In the genomic region with DNA sequence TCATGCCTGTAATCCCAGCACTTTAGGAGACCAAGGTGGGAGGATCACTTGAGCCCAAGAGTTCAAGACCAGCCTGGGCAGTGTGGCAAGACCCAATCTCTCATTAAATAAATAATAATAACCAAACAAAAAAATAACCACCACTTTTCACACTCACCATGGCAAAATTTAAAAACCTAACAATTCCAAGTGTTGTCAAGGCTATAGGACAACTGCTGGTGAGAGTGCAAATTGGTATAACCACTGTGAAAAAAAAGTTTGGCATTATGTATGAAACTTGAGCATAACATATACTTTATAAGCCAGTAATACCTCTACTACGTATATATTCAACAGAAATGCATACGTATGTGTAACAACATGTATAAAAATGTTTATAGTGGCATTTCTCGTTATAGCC, we compare ENCODE assay signal across 19 cellular contexts. TPM values are rescaled to one million over a fixed set of nuclear protein-coding genes. Genes with fewer than 3 reads are reported as not detected.
DNase-seq lines count a peak whose midpoint lies in the region; ATAC-seq, FAIRE-seq and TF ChIP-seq lines count a peak whose summit lies in the region.
"Had no signal": no experiment of that assay in that cellular context is flagged by ENCODE, and none has a peak within 500 bp of the region (broad histone marks: within the 10 kb centered on the region; RNA-seq: fewer than 3 reads in every experiment).

No MANE protein-coding gene starts in this region.

- no peaks in the 10 kb centered on the region for H3K27me3 Mint-ChIP-seq in activated naive CD8-positive, alpha-beta T cell treated with anti-CD3 and anti-CD28 coated beads for 36 hours
- no peaks in the 10 kb centered on the region for H3K27me3 Mint-ChIP-seq in activated naive CD8-positive, alpha-beta T cell treated with anti-CD3 and anti-CD28 coated beads, Interleukin-2, amount 50 U/mL, for 24 hours
- no peaks in the 10 kb centered on the region for H3K27me3 Mint-ChIP-seq in CD4-positive, alpha-beta T cell

- peak overlapping the region; percentile 55 for H3K27ac Mint-ChIP-seq in activated naive CD8-positive, alpha-beta T cell treated with anti-CD3 and anti-CD28 coated beads for 36 hours
- H3K27ac Mint-ChIP-seq in activated naive CD8-positive, alpha-beta T cell treated with anti-CD3 and anti-CD28 coated beads, Interleukin-2, amount 50 U/mL, for 24 hours: no peak overlapping the region
- peak overlapping the region; percentile 43 for H3K27ac Mint-ChIP-seq in CD4-positive, alpha-beta T cell
- H3K27ac Mint-ChIP-seq: HFFc6 had no signal

- H3K79me2 ChIP-seq in K562 (ENCODE audit: control insufficient read depth, insufficient read depth, low read length): peaks cover 38% of the 10 kb centered on the region

- H3K27ac ChIP-seq in CD4-positive, alpha-beta T cell (ENCODE audit: low read depth, low read length): no peak overlapping the region
- H3K27ac ChIP-seq in K562 (ENCODE audit: extremely low read depth, low read depth, low read length) (no peak overlapping the region), tibial nerve (no peak overlapping the region)

- H3K4me3 Mint-ChIP-seq in activated naive CD8-positive, alpha-beta T cell treated with anti-CD3 and anti-CD28 coated beads for 36 hours: no peak overlapping the region
- no peak overlapping the region for H3K4me3 Mint-ChIP-seq in activated naive CD8-positive, alpha-beta T cell treated with anti-CD3 and anti-CD28 coated beads, Interleukin-2, amount 50 U/mL, for 24 hours
- no peak overlapping the region for H3K4me3 Mint-ChIP-seq in CD4-positive, alpha-beta T cell
- H3K4me3 Mint-ChIP-seq: CD8-positive, alpha-beta memory T cell; HFFc6 had no signal

- H3K36me3 Mint-ChIP-seq in activated naive CD8-positive, alpha-beta T cell treated with anti-CD3 and anti-CD28 coated beads for 36 hours: peaks cover 58% of the 10 kb centered on the region
- peaks cover 51% of the 10 kb centered on the region for H3K36me3 Mint-ChIP-seq in activated naive CD8-positive, alpha-beta T cell treated with anti-CD3 and anti-CD28 coated beads, Interleukin-2, amount 50 U/mL, for 24 hours (ENCODE audit: low read depth)
- H3K36me3 Mint-ChIP-seq in CD4-positive, alpha-beta T cell (ENCODE audit: low read depth): peaks cover 48% of the 10 kb centered on the region

- H3K4me3 ChIP-seq in K562: no peak overlapping the region
- no peak overlapping the region for H3K4me3 ChIP-seq in lower leg skin (ENCODE audit: low read depth, poor library complexity, severe bottlenecking)
- no peak overlapping the region for H3K4me3 ChIP-seq in tibial nerve
- H3K4me3 ChIP-seq: HAP-1 had no signal

- no peaks in the 10 kb centered on the region for H3K9me3 ChIP-seq in CD4-positive, alpha-beta T cell (ENCODE audit: control insufficient read depth, low read length)
- no peaks in the 10 kb centered on the region for H3K9me3 ChIP-seq in K562 (replicated peaks; ENCODE audit: control insufficient read depth, insufficient read depth, low read depth, low read length)
- no peaks in the 10 kb centered on the region for H3K9me3 ChIP-seq in tibial nerve
- H3K9me3 ChIP-seq: HAP-1 had no signal

- TF ChIP-seq RAD21 in K562 (CRISPR knock-in tag; conservative IDR thresholded peaks at IDR 0.05 in 1 of 2, IDR thresholded peaks at IDR 0.05 in 1 of 2): no peak

- H3K4me1 Mint-ChIP-seq in activated naive CD8-positive, alpha-beta T cell treated with anti-CD3 and anti-CD28 coated beads for 36 hours: peaks cover 27% of the 10 kb centered on the region
- peaks cover 32% of the 10 kb centered on the region for H3K4me1 Mint-ChIP-seq in activated naive CD8-positive, alpha-beta T cell treated with anti-CD3 and anti-CD28 coated beads, Interleukin-2, amount 50 U/mL, for 24 hours
- peaks cover 43% of the 10 kb centered on the region for H3K4me1 Mint-ChIP-seq in CD4-positive, alpha-beta T cell (ENCODE audit: low read depth)

- POLR2A ChIA-PET in CD4-positive, alpha-beta T cell (lab: Charles Lee): interaction anchor here (2.4 kb wide), 1 partner anchor 10 kb away, joined by 8 read pairs; a partner anchor contains a TSS
- POLR2A ChIA-PET in K562 (lab: Yijun Ruan, JAX): no interaction called here

- H3K4me1 ChIP-seq in K562 (replicated peaks in 1 of 2; ENCODE audit: control insufficient read depth in 2 of 2, insufficient read depth in 2 of 2, low read length in 2 of 2) (peaks cover 12 to 15% of the 10 kb centered on the region in 2 experiments; a peak in 4 of 5 replicates), tibial nerve (peaks cover 0 to 27% (median 11%) of the 10 kb centered on the region in 4 donors)

- TF ChIP-seq POLR2A in K562 (conservative IDR thresholded peaks at IDR 0.05): no peak
- no peak for TF ChIP-seq POLR2A in lower leg skin (IDR thresholded peaks at IDR 0.05)
- no peak for TF ChIP-seq POLR2A in tibial nerve (IDR thresholded peaks at IDR 0.05)

- no peak overlapping the region for H3K9ac ChIP-seq in K562 (ENCODE audit: insufficient read depth in 1 of 2, low read depth in 2 of 2, low read length in 2 of 2)

- FAIRE-seq in K562 (lab: Jason Lieb, UNC): no peak
- FAIRE-seq: D721Med, GM12892, H54 had no signal

- in situ Hi-C loops in K562 (cut with MboI): no loop called here

- TF ChIP-seq EP300 in K562 (IDR thresholded peaks at IDR 0.05; ENCODE audit: low read length) (no peak), tibial nerve (IDR thresholded peaks at IDR 0.05) (no peak)

- intact Hi-C loops in CD4-positive, alpha-beta T cell (cut with DNase I, micrococcal nuclease): no loop called here
- intact Hi-C loops in K562 (cut with micrococcal nuclease): no loop called here
- intact Hi-C loops in lower leg skin (cut with DNase I; ENCODE audit: low total_unique reads): no loop called here

- no peak for ATAC-seq in activated naive CD8-positive, alpha-beta T cell treated with anti-CD3 and anti-CD28 coated beads, Interleukin-2, amount 50 U/mL, for 24 hours
- no peak for ATAC-seq in CD4-positive, alpha-beta T cell (ENCODE audit: poor library complexity)
- ATAC-seq in K562: no peak

- no TSS peak for BruUV-seq in K562 (replicated peaks; lab: Mats Ljungman, UMichigan)

- no peak overlapping the region for H2AFZ ChIP-seq in K562 (ENCODE audit: low read depth, low read length)

- CTCF ChIA-PET in CD4-positive, alpha-beta T cell (lab: Charles Lee): no interaction called here
- CTCF ChIA-PET in K562 (lab: Yijun Ruan, JAX; ENCODE audit: low intra/inter-chr PET ratio): interaction anchor here (0.6 kb wide), 1 partner anchor 30 kb away, joined by 5 read pairs; no protein-coding TSS in a partner anchor

- no peaks in the 10 kb centered on the region for H4K20me1 ChIP-seq in K562 (replicated peaks; ENCODE audit: control insufficient read depth, insufficient read depth, low read length)

- no peaks in the 10 kb centered on the region for H3K27me3 ChIP-seq in CD4-positive, alpha-beta T cell (ENCODE audit: control insufficient read depth, insufficient read depth, low read length)
- H3K27me3 ChIP-seq in K562 (ENCODE audit: control insufficient read depth in 2 of 2, insufficient read depth in 2 of 2, low read length in 2 of 2): no peaks in the 10 kb centered on the region
- no peaks in the 10 kb centered on the region for H3K27me3 ChIP-seq in tibial nerve

- peaks cover 59% of the 10 kb centered on the region for H3K36me3 ChIP-seq in K562 (ENCODE audit: control insufficient read depth, insufficient read depth, low read length)
- peaks cover 0 to 31% (median 8%) of the 10 kb centered on the region in 3 donors for H3K36me3 ChIP-seq in tibial nerve

- no peak for TF ChIP-seq CTCF in CD4-positive, alpha-beta T cell (IDR thresholded peaks at IDR 0.05)
- TF ChIP-seq CTCF in K562 (IDR thresholded peaks at IDR 0.05 in 2 of 3, conservative IDR thresholded peaks at IDR 0.05 in 1 of 3; ENCODE audit: insufficient read depth in 2 of 3, low read depth in 1 of 3, low read length in 3 of 3): no peak
- no peak for TF ChIP-seq CTCF in lower leg skin (IDR thresholded peaks at IDR 0.05)
- TF ChIP-seq CTCF in tibial nerve (IDR thresholded peaks at IDR 0.05): no peak

- H3K4me2 ChIP-seq in K562 (ENCODE audit: insufficient read depth, low read length): no peak overlapping the region

- H3K9me3 Mint-ChIP-seq in activated naive CD8-positive, alpha-beta T cell treated with anti-CD3 and anti-CD28 coated beads for 36 hours: no peaks in the 10 kb centered on the region
- no peaks in the 10 kb centered on the region for H3K9me3 Mint-ChIP-seq in activated naive CD8-positive, alpha-beta T cell treated with anti-CD3 and anti-CD28 coated beads, Interleukin-2, amount 50 U/mL, for 24 hours
- H3K9me3 Mint-ChIP-seq in CD4-positive, alpha-beta T cell: no peaks in the 10 kb centered on the region
- H3K9me3 Mint-ChIP-seq: CD8-positive, alpha-beta memory T cell; HFFc6 had no signal

- H3K9me1 ChIP-seq in K562 (ENCODE audit: control insufficient read depth, insufficient read depth, low read length): no peaks in the 10 kb centered on the region

- DNase-seq in activated naive CD8-positive, alpha-beta T cell treated with anti-CD3 and anti-CD28 coated beads for 36 hours: no peak
- no peak for DNase-seq in activated naive CD8-positive, alpha-beta T cell treated with anti-CD3 and anti-CD28 coated beads, Interleukin-2, amount 50 U/mL, for 24 hours
- DNase-seq in CD4-positive, alpha-beta T cell: no peak
- DNase-seq in K562 (ENCODE audit: extremely low read depth in 1 of 4, low spot score in 3 of 4) (no peak), lower leg skin (ENCODE audit: low spot score in 2 of 2) (no peak), hepatic stellate cell (ENCODE audit: low spot score) (no peak), tibial nerve (ENCODE audit: low spot score in 2 of 2) (no peak)
- DNase-seq: 8988T; C1 segment of cervical spinal cord; CD8-positive, alpha-beta memory T cell; DMS 273 treated with DMSO at 0.1 percent for 48 hours; DMS79; GF-D8; GOT3; HFFc6 had no signal

- WGBS in K562 (ENCODE audit: insufficient coverage, low coverage, missing lambda C conversion rate): 93% methylated on average over 3 of the region's 3 CpGs
- 94 to 95% methylated on average over 3 of the region's 3 CpGs for WGBS in lower leg skin, 2 donors
- 92 to 95% methylated on average over 3 of the region's 3 CpGs for WGBS in tibial nerve, 2 donors

RNA-seq across cellular contexts. Expression of a gene that starts 3.8 kb away (rescaled TPM):
- 10 to 100 TPM; 32.7 to 34.4 TPM for total RNA-seq in activated naive CD8-positive, alpha-beta T cell treated with anti-CD3 and anti-CD28 coated beads for 36 hours
- 10 to 100 TPM; 10.3 to 13.2 TPM for total RNA-seq in CD4-positive, alpha-beta T cell
- 30.7 and 40.4 TPM in 2 replicates for total RNA-seq in K562 (2011; cell fraction: chromatin; rRNA removed; ENCODE audit: low replicate concordance)
- 17.5 and 18.5 TPM in 2 replicates for total RNA-seq in K562 (2011; cell fraction: nucleolus; rRNA removed)
- 28.0 and 48.3 TPM in 2 replicates for total RNA-seq in K562 (2011; cell fraction: nucleoplasm; rRNA removed)
- total RNA-seq in K562 (2014; rRNA removed): 25.3 and 27.7 TPM in 2 replicates
- 22.5 and 23.5 TPM in 2 replicates for total RNA-seq in K562 (2014; rRNA removed; fragmentation: Illumina TruSeq; extraction: Trizol)
- total RNA-seq in K562 (2015; rRNA removed; fragmentation: Illumina TruSeq; extraction: Trizol): 31.9 and 33.6 TPM in 2 replicates
- 28.8 and 31.4 TPM in 2 replicates for total RNA-seq in K562 (2021)
- polyA plus RNA-seq in K562 (2011; rRNA removed): 38.6 and 44.3 TPM in 2 replicates
- 57.5 and 64.8 TPM in 2 replicates for polyA plus RNA-seq in K562 (2011; cell fraction: cytosol; rRNA removed)
- 41.6 and 45.0 TPM in 2 replicates for polyA plus RNA-seq in K562 (2011; cell fraction: nucleus; rRNA removed)
- 19.5 and 24.7 TPM in 2 replicates for polyA plus RNA-seq in K562 (2012)
- 52.2 and 59.6 TPM in 2 replicates for polyA plus RNA-seq in K562 (2014; fragmentation: Illumina TruSeq; extraction: Trizol)
- polyA plus RNA-seq in K562 (2014; fragmentation: Nextera tagmentation; extraction: Ambion mirVana): 10 to 100 TPM; 23.9 to 26.6 TPM
- 34.6 and 38.0 TPM in 2 replicates for polyA plus RNA-seq in K562 (2014; rRNA removed)
- polyA minus RNA-seq in K562 (2011; rRNA and poly(A)+ RNA removed): 46.0 and 47.8 TPM in 2 replicates
- 13.3 and 18.6 TPM in 2 replicates for polyA minus RNA-seq in K562 (2011; cell fraction: cytosol; rRNA and poly(A)+ RNA removed)
- 12.8 and 21.0 TPM in 2 replicates for polyA minus RNA-seq in K562 (2011; cell fraction: nucleus; rRNA and poly(A)+ RNA removed)
- total RNA-seq in lower leg skin: 10 to 100 TPM in 2 of 4 donors, 1 to 10 TPM in 2; 4.5 to 14.0 (median 8.5) TPM
- 10 to 100 TPM in 1 of 4 donors, 1 to 10 TPM in 3; 8.0 to 10.3 (median 8.8) TPM for total RNA-seq in tibial nerve

RNA-seq across cellular contexts. Expression of a gene that starts 4.6 kb away (rescaled TPM):
- 100 to 1,000 TPM; 123 to 126 TPM for total RNA-seq in activated naive CD8-positive, alpha-beta T cell treated with anti-CD3 and anti-CD28 coated beads for 36 hours
- total RNA-seq in CD4-positive, alpha-beta T cell: 100 to 1,000 TPM; 145 to 151 TPM
- 62.6 and 77.3 TPM in 2 replicates for total RNA-seq in K562 (2011; cell fraction: chromatin; rRNA removed; ENCODE audit: low replicate concordance)
- total RNA-seq in K562 (2011; cell fraction: nucleolus; rRNA removed): 31.0 and 32.1 TPM in 2 replicates
- total RNA-seq in K562 (2011; cell fraction: nucleoplasm; rRNA removed): 44.9 and 68.0 TPM in 2 replicates
- total RNA-seq in K562 (2014; rRNA removed) (51.6 and 92.3 TPM in 2 replicates), K562 (2014; rRNA removed; fragmentation: Illumina TruSeq; extraction: Trizol) (53.9 and 57.0 TPM in 2 replicates), K562 (2015; rRNA removed; fragmentation: Illumina TruSeq; extraction: Trizol) (53.1 and 58.0 TPM in 2 replicates), K562 (2021) (96.7 and 112 TPM in 2 replicates), lower leg skin (10 to 100 TPM; 30.4 to 39.6 (median 33.4) TPM), tibial nerve (10 to 100 TPM; 38.1 to 45.2 (median 44.3) TPM)
- polyA plus RNA-seq in K562 (2011; rRNA removed) (59.6 and 77.7 TPM in 2 replicates), K562 (2014; fragmentation: Illumina TruSeq; extraction: Trizol) (70.6 and 95.1 TPM in 2 replicates), K562 (2014; fragmentation: Nextera tagmentation; extraction: Ambion mirVana) (1 to 10 TPM in 1 of 2 experiments, under 1 TPM in 1; 0.73 to 1.3 TPM), K562 (2014; rRNA removed) (59.5 and 72.0 TPM in 2 replicates)
- polyA plus RNA-seq in K562 (2011; cell fraction: cytosol; rRNA removed): 61.6 and 96.6 TPM in 2 replicates
- 44.0 and 65.8 TPM in 2 replicates for polyA plus RNA-seq in K562 (2011; cell fraction: nucleus; rRNA removed)
- polyA plus RNA-seq in K562 (2012): 73.0 and 116 TPM in 2 replicates
- polyA minus RNA-seq in K562 (2011; rRNA and poly(A)+ RNA removed): 26.6 and 37.0 TPM in 2 replicates
- polyA minus RNA-seq in K562 (2011; cell fraction: cytosol; rRNA and poly(A)+ RNA removed): 32.7 and 40.8 TPM in 2 replicates
- 14.4 and 18.4 TPM in 2 replicates for polyA minus RNA-seq in K562 (2011; cell fraction: nucleus; rRNA and poly(A)+ RNA removed)

RNA-seq across cellular contexts. Expression of a gene that starts 10.3 kb away (rescaled TPM):
- 100 to 1,000 TPM; 122 TPM for total RNA-seq in activated naive CD8-positive, alpha-beta T cell treated with anti-CD3 and anti-CD28 coated beads for 36 hours
- 10 to 100 TPM; 86.1 to 88.0 TPM for total RNA-seq in CD4-positive, alpha-beta T cell
- total RNA-seq in K562 (2011; cell fraction: chromatin; rRNA removed; ENCODE audit: low replicate concordance): 106 and 144 TPM in 2 replicates
- total RNA-seq in K562 (2011; cell fraction: nucleolus; rRNA removed): 68.8 and 74.0 TPM in 2 replicates
- total RNA-seq in K562 (2011; cell fraction: nucleoplasm; rRNA removed): 67.5 and 78.2 TPM in 2 replicates
- total RNA-seq in K562 (2014; rRNA removed) (149 and 166 TPM in 2 replicates), K562 (2014; rRNA removed; fragmentation: Illumina TruSeq; extraction: Trizol) (102 and 114 TPM in 2 replicates), K562 (2015; rRNA removed; fragmentation: Illumina TruSeq; extraction: Trizol) (137 and 138 TPM in 2 replicates), K562 (2021) (120 and 138 TPM in 2 replicates), lower leg skin (10 to 100 TPM; 39.3 to 57.7 (median 47.1) TPM), tibial nerve (10 to 100 TPM; 31.4 to 64.5 (median 36.9) TPM)
- polyA plus RNA-seq in K562 (2011; rRNA removed) (47.4 and 53.0 TPM in 2 replicates), K562 (2014; fragmentation: Illumina TruSeq; extraction: Trizol) (193 and 194 TPM in 2 replicates), K562 (2014; fragmentation: Nextera tagmentation; extraction: Ambion mirVana) (10 to 100 TPM; 41.6 to 43.5 TPM), K562 (2014; rRNA removed) (91.6 and 95.4 TPM in 2 replicates)
- 55.5 and 68.2 TPM in 2 replicates for polyA plus RNA-seq in K562 (2011; cell fraction: cytosol; rRNA removed)
- polyA plus RNA-seq in K562 (2011; cell fraction: nucleus; rRNA removed): 107 and 119 TPM in 2 replicates
- polyA plus RNA-seq in K562 (2012): 94.3 and 135 TPM in 2 replicates
- polyA minus RNA-seq in K562 (2011; rRNA and poly(A)+ RNA removed): 64.1 and 88.2 TPM in 2 replicates
- 70.7 and 87.6 TPM in 2 replicates for polyA minus RNA-seq in K562 (2011; cell fraction: cytosol; rRNA and poly(A)+ RNA removed)
- polyA minus RNA-seq in K562 (2011; cell fraction: nucleus; rRNA and poly(A)+ RNA removed): 30.8 and 44.9 TPM in 2 replicates

RNA-seq across cellular contexts. Expression of a gene that starts 56.1 kb away (rescaled TPM):
- 10 to 100 TPM; 80.5 to 84.6 TPM for total RNA-seq in activated naive CD8-positive, alpha-beta T cell treated with anti-CD3 and anti-CD28 coated beads for 36 hours
- total RNA-seq in CD4-positive, alpha-beta T cell: 10 to 100 TPM; 92.2 to 95.3 TPM
- 194 and 283 TPM in 2 replicates for total RNA-seq in K562 (2011; cell fraction: chromatin; rRNA removed; ENCODE audit: low replicate concordance)
- total RNA-seq in K562 (2011; cell fraction: nucleolus; rRNA removed): 176 and 243 TPM in 2 replicates
- 172 and 194 TPM in 2 replicates for total RNA-seq in K562 (2011; cell fraction: nucleoplasm; rRNA removed)
- total RNA-seq in K562 (2014; rRNA removed): 32.6 and 60.5 TPM in 2 replicates
- 49.7 TPM in 2 replicates for total RNA-seq in K562 (2014; rRNA removed; fragmentation: Illumina TruSeq; extraction: Trizol)
- 39.9 and 49.9 TPM in 2 replicates for total RNA-seq in K562 (2015; rRNA removed; fragmentation: Illumina TruSeq; extraction: Trizol)
- 65.5 and 69.9 TPM in 2 replicates for total RNA-seq in K562 (2021)
- 19.4 and 28.1 TPM in 2 replicates for polyA plus RNA-seq in K562 (2011; rRNA removed)
- 14.0 and 15.3 TPM in 2 replicates for polyA plus RNA-seq in K562 (2011; cell fraction: cytosol; rRNA removed)
- 79.8 and 95.1 TPM in 2 replicates for polyA plus RNA-seq in K562 (2011; cell fraction: nucleus; rRNA removed)
- polyA plus RNA-seq in K562 (2012): 38.2 and 56.5 TPM in 2 replicates
- polyA plus RNA-seq in K562 (2014; fragmentation: Illumina TruSeq; extraction: Trizol): 31.3 and 61.2 TPM in 2 replicates
- 10 to 100 TPM; 14.1 to 21.9 TPM for polyA plus RNA-seq in K562 (2014; fragmentation: Nextera tagmentation; extraction: Ambion mirVana)
- 26.8 and 30.4 TPM in 2 replicates for polyA plus RNA-seq in K562 (2014; rRNA removed)
- 111 and 152 TPM in 2 replicates for polyA minus RNA-seq in K562 (2011; rRNA and poly(A)+ RNA removed)
- polyA minus RNA-seq in K562 (2011; cell fraction: cytosol; rRNA and poly(A)+ RNA removed): 27.6 and 30.5 TPM in 2 replicates
- polyA minus RNA-seq in K562 (2011; cell fraction: nucleus; rRNA and poly(A)+ RNA removed): 193 and 329 TPM in 2 replicates
- total RNA-seq in lower leg skin: 10 to 100 TPM; 32.5 to 61.5 (median 49.4) TPM
- 10 to 100 TPM; 29.4 to 48.6 (median 39.3) TPM for total RNA-seq in tibial nerve

RNA-seq across cellular contexts. Expression of a gene that starts 56.7 kb away (rescaled TPM):
- total RNA-seq in activated naive CD8-positive, alpha-beta T cell treated with anti-CD3 and anti-CD28 coated beads for 36 hours: 100 to 1,000 TPM; 113 to 116 TPM
- 10 to 100 TPM; 15.3 to 15.5 TPM for total RNA-seq in CD4-positive, alpha-beta T cell
- total RNA-seq in K562 (2011; cell fraction: chromatin; rRNA removed; ENCODE audit: low replicate concordance): 34.1 and 72.7 TPM in 2 replicates
- total RNA-seq in K562 (2011; cell fraction: nucleolus; rRNA removed): 57.9 and 58.4 TPM in 2 replicates
- total RNA-seq in K562 (2011; cell fraction: nucleoplasm; rRNA removed): 49.2 and 50.2 TPM in 2 replicates
- total RNA-seq in K562 (2014; rRNA removed): 134 and 143 TPM in 2 replicates
- total RNA-seq in K562 (2014; rRNA removed; fragmentation: Illumina TruSeq; extraction: Trizol): 159 TPM in 2 replicates
- total RNA-seq in K562 (2015; rRNA removed; fragmentation: Illumina TruSeq; extraction: Trizol): 144 and 146 TPM in 2 replicates
- 125 and 132 TPM in 2 replicates for total RNA-seq in K562 (2021)
- 177 and 178 TPM in 2 replicates for polyA plus RNA-seq in K562 (2011; rRNA removed)
- 261 and 277 TPM in 2 replicates for polyA plus RNA-seq in K562 (2011; cell fraction: cytosol; rRNA removed)
- 41.8 and 46.9 TPM in 2 replicates for polyA plus RNA-seq in K562 (2011; cell fraction: nucleus; rRNA removed)
- polyA plus RNA-seq in K562 (2012): 141 and 165 TPM in 2 replicates
- 285 and 292 TPM in 2 replicates for polyA plus RNA-seq in K562 (2014; fragmentation: Illumina TruSeq; extraction: Trizol)
- polyA plus RNA-seq in K562 (2014; fragmentation: Nextera tagmentation; extraction: Ambion mirVana): 100 to 1,000 TPM; 331 to 383 TPM
- polyA plus RNA-seq in K562 (2014; rRNA removed): 180 and 270 TPM in 2 replicates
- polyA minus RNA-seq in K562 (2011; rRNA and poly(A)+ RNA removed): 121 and 136 TPM in 2 replicates
- 91.8 and 121 TPM in 2 replicates for polyA minus RNA-seq in K562 (2011; cell fraction: cytosol; rRNA and poly(A)+ RNA removed)
- polyA minus RNA-seq in K562 (2011; cell fraction: nucleus; rRNA and poly(A)+ RNA removed): 25.8 and 35.7 TPM in 2 replicates
- total RNA-seq in lower leg skin: 10 to 100 TPM; 57.2 to 64.8 (median 62.2) TPM
- 10 to 100 TPM; 36.9 to 67.7 (median 50.3) TPM for total RNA-seq in tibial nerve
